In genomic region chr15:72288796-72289596, GRCh38 we compare ENCODE assay signal across 18 cellular contexts. TPM values are rescaled to one million over a fixed set of nuclear protein-coding genes. Genes with fewer than 3 reads are reported as not detected.
DNase-seq lines count a peak whose midpoint lies in the region; ATAC-seq and TF ChIP-seq lines count a peak whose summit lies in the region.
"Had no signal": no experiment of that assay in that cellular context is flagged by ENCODE, and none has a peak within 500 bp of the region (broad histone marks: within the 10 kb centered on the region; RNA-seq: fewer than 3 reads in every experiment).

No MANE protein-coding gene starts in this region.

- H3K27ac ChIP-seq in RWPE2 (ENCODE audit: poor library complexity, severe bottlenecking): no peak overlapping the region
- H3K27ac ChIP-seq: BLaER1 treated with 17β-estradiol and CSF1 and Interleukin-3, amounts not matched to agents 10 nM and 100 nM; GM23248 had no signal

- peaks cover 7% of the 10 kb centered on the region for H3K4me1 ChIP-seq in RWPE2 (ENCODE audit: insufficient read depth, poor library complexity, severe bottlenecking)
- H3K4me1 ChIP-seq: BLaER1 treated with 17β-estradiol and CSF1 and Interleukin-3, amounts not matched to agents 10 nM and 100 nM; HAP-1 had no signal

- H3K9me3 ChIP-seq in RWPE2 (ENCODE audit: severe bottlenecking): no peaks in the 10 kb centered on the region
- H3K9me3 ChIP-seq: BLaER1 treated with 17β-estradiol and CSF1 and Interleukin-3, amounts not matched to agents 10 nM and 100 nM; HAP-1 had no signal

- DNase-seq in Right ventricle myocardium inferior (ENCODE audit: missing footprints) (peak; percentile 34), cardiac septum (ENCODE audit: low spot score) (no peak), H7 (peak; percentile 59), RWPE2 (ENCODE audit: low spot score) (peak; percentile 66), NCI-H1930 (lab: John Stamatoyannopoulos, UW) (no peak), HuH-7 (ENCODE audit: low spot score) (no peak)
- DNase-seq: CD8-positive, alpha-beta T cell; DMS 273 treated with DMSO at 0.1 percent for 48 hours; DMS53; DND-41; EL; GM23248 had no signal

- no peak for ATAC-seq in Right ventricle myocardium inferior
- no peak for ATAC-seq in RWPE2 (ENCODE audit: low read depth)
- peak; percentile 21 for ATAC-seq in stimulated activated memory B cell treated with anti-CD40 and anti-IgM and Interleukin-4, amounts not matched to agents 10 μg/mL and 1 μg/mL and 100 μg/mL, for 72 hours
- ATAC-seq: CD8-positive, alpha-beta T cell; GM12878 had no signal

- no peaks in the 10 kb centered on the region for H3K27me3 Mint-ChIP-seq in stimulated activated memory B cell treated with anti-CD40 and anti-IgM and Interleukin-4, amounts not matched to agents 10 μg/mL and 1 μg/mL and 100 μg/mL, for 72 hours
- H3K27me3 Mint-ChIP-seq: B cell had no signal

- H3K36me3 ChIP-seq in H7 (replicated peaks; ENCODE audit: control insufficient read depth, insufficient read depth, low read length) (no peaks in the 10 kb centered on the region), RWPE2 (ENCODE audit: low read depth) (no peaks in the 10 kb centered on the region)
- H3K36me3 ChIP-seq: HAP-1 had no signal

- intact Hi-C loops in Right ventricle myocardium inferior (cut with DNase I) (no loop called here), cardiac septum (cut with DNase I) (loop anchor here (5.0 kb wide), 1 partner anchor 87 kb away; no protein-coding TSS in a partner anchor)

- no peaks in the 10 kb centered on the region; the same call in 1 of the 2 replicates for H3K27me3 ChIP-seq in H7 (ENCODE audit: control insufficient read depth, insufficient read depth, low read length)
- H3K27me3 ChIP-seq in RWPE2 (ENCODE audit: insufficient read depth, poor library complexity, severe bottlenecking): no peaks in the 10 kb centered on the region
- H3K27me3 ChIP-seq: BLaER1 treated with 17β-estradiol and CSF1 and Interleukin-3, amounts not matched to agents 10 nM and 100 nM had no signal

- H3K4me1 Mint-ChIP-seq in stimulated activated memory B cell treated with anti-CD40 and anti-IgM and Interleukin-4, amounts not matched to agents 10 μg/mL and 1 μg/mL and 100 μg/mL, for 72 hours: no peaks in the 10 kb centered on the region
- H3K4me1 Mint-ChIP-seq: B cell had no signal

- H3K4me3 Mint-ChIP-seq in stimulated activated memory B cell treated with anti-CD40 and anti-IgM and Interleukin-4, amounts not matched to agents 10 μg/mL and 1 μg/mL and 100 μg/mL, for 72 hours: no peak overlapping the region
- H3K4me3 Mint-ChIP-seq: B cell; CD8-positive, alpha-beta T cell had no signal

- no peak for TF ChIP-seq CTCF in RWPE2 (IDR thresholded peaks at IDR 0.05; ENCODE audit: poor library complexity, severe bottlenecking)

- H3K9me3 Mint-ChIP-seq in stimulated activated memory B cell treated with anti-CD40 and anti-IgM and Interleukin-4, amounts not matched to agents 10 μg/mL and 1 μg/mL and 100 μg/mL, for 72 hours: no peaks in the 10 kb centered on the region
- H3K9me3 Mint-ChIP-seq: CD8-positive, alpha-beta T cell had no signal

- peaks cover 9% of the 10 kb centered on the region for H3K36me3 Mint-ChIP-seq in stimulated activated memory B cell treated with anti-CD40 and anti-IgM and Interleukin-4, amounts not matched to agents 10 μg/mL and 1 μg/mL and 100 μg/mL, for 72 hours
- H3K36me3 Mint-ChIP-seq: CD8-positive, alpha-beta T cell had no signal

- H3K4me3 ChIP-seq in H7 (ENCODE audit: insufficient read depth, low read depth, low read length) (no peak overlapping the region), RWPE2 (ENCODE audit: severe bottlenecking) (no peak overlapping the region)
- H3K4me3 ChIP-seq: BLaER1 treated with 17β-estradiol and CSF1 and Interleukin-3, amounts not matched to agents 10 nM and 100 nM; GM12878; GM23248; HAP-1 had no signal

- H3K27ac Mint-ChIP-seq in stimulated activated memory B cell treated with anti-CD40 and anti-IgM and Interleukin-4, amounts not matched to agents 10 μg/mL and 1 μg/mL and 100 μg/mL, for 72 hours: no peak overlapping the region
- H3K27ac Mint-ChIP-seq: B cell; CD8-positive, alpha-beta T cell had no signal

RNA-seq across cellular contexts. Expression of gene PARP6, which starts 16.6 kb away (rescaled TPM):
- total RNA-seq in Right ventricle myocardium inferior: 46.4 TPM
- 34.6 TPM for total RNA-seq in cardiac septum
- total RNA-seq in H7 (2014; rRNA removed; shearing (Covaris generic)): 24.8 and 28.8 TPM in 2 replicates

RNA-seq across cellular contexts. Expression of gene CELF6, which starts 31.0 kb away (rescaled TPM):
- total RNA-seq in Right ventricle myocardium inferior (1.6 TPM), cardiac septum (0.70 TPM)
- 0.21 TPM in 1 of 2 replicates, not detected in the other for total RNA-seq in H7 (2014; rRNA removed; shearing (Covaris generic))
- total RNA-seq: A172 had no signal

RNA-seq across cellular contexts. Expression of gene PKM, which starts 58.0 kb away (rescaled TPM):
- total RNA-seq in Right ventricle myocardium inferior: 1,022 TPM
- total RNA-seq in cardiac septum: 984 TPM
- 942 and 1,007 TPM in 2 replicates for total RNA-seq in H7 (2014; rRNA removed; shearing (Covaris generic))

Comparison
In these comparisons a context has a peak if more than half of its experiments do, and no peak if none do; other contexts are left out.
1. DNase-seq: peak in Right ventricle myocardium inferior (single experiment), H7 (single experiment) and RWPE2 (single experiment); none in cardiac septum (single experiment), NCI-H1930 (0 of 2) and HuH-7 (single experiment).